ENCODE assay signal across 21 cellular contexts in the genomic region with DNA sequence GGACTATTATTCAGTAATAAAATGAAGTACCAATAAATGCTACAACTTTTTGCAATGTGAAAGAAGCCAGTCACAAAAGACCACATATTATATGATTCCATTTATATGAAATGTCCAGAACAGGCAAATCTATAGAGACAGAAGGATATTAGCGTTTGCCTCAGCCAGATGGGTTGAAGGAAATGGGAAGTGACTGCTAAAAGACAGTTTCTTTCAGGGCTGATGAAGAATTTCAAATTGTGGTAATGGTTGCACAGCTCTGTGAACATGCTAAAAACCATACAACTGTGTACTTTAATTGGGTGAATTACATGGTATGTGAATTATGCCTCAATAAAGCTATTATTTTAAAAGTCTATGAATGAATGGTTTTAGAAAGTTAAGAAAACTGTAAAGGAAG.
"Had no signal": no experiment of that assay in that cellular context is flagged by ENCODE, and none has a peak within 500 bp of the region (broad histone marks: within the 10 kb centered on the region; RNA-seq: fewer than 3 reads in every experiment).

No MANE protein-coding gene starts in this region.

- H3K9me3 ChIP-seq: ascending aorta, left ventricle myocardium inferior, prostate gland, thyroid gland, upper lobe of right lung had no signal

- H3K4me1 ChIP-seq: prostate gland, upper lobe of right lung had no signal

- H3K36me3 ChIP-seq: ascending aorta, brain microvascular endothelial cell, left ventricle myocardium inferior, prostate gland, thyroid gland, upper lobe of right lung had no signal

- H3K4me3 ChIP-seq: ascending aorta, left ventricle myocardium inferior, prostate gland, thyroid gland, upper lobe of right lung had no signal

- H3K27me3 ChIP-seq: ascending aorta, brain microvascular endothelial cell, thyroid gland, upper lobe of right lung had no signal

- ATAC-seq: natural killer cell; right cardiac atrium; stimulated activated naive CD8-positive, alpha-beta T cell treated with anti-CD3 and anti-CD28 coated beads, Interleukin-15, Interleukin-2, amounts not matched to agents 100 U/mL and 50 U/mL, for 24 hours; upper lobe of right lung had no signal

- DNase-seq: activated CD4-positive, alpha-beta T cell treated with anti-CD3 and anti-CD28 coated beads for 1 hour; activated gamma-delta T cell treated with Interleukin-2 at 50 U/mL for 16 hours; activated T-cell treated with anti-CD3 and anti-CD28 coated beads, Interleukin-2, amount 50 U/mL, for 1 hour; brain microvascular endothelial cell; caudate nucleus; effector CD4-positive, alpha-beta T cell; erythroblast; foreskin fibroblast; kidney glomerular epithelial cell; left ventricle myocardium inferior; mammary epithelial cell; midbrain; natural killer cell; right cardiac atrium; stimulated activated CD4-positive, alpha-beta T cell treated with anti-CD3 and anti-CD28 coated beads, Interleukin-12 subunit alpha, Interleukin-12 subunit beta, amount 100 ng/mL, for 4 hours; stimulated activated CD4-positive, alpha-beta T cell treated with anti-CD3 and anti-CD28 coated beads, Interleukin-4, amount 100 ng/mL, for 4 hours; stimulated activated naive CD8-positive, alpha-beta T cell treated with anti-CD3 and anti-CD28 coated beads, Interleukin-15, Interleukin-2, amounts not matched to agents 100 U/mL and 50 U/mL, for 24 hours; thyroid gland; upper lobe of right lung had no signal

- H3K27ac ChIP-seq: ascending aorta, brain microvascular endothelial cell, left ventricle myocardium inferior, prostate gland, thyroid gland, upper lobe of right lung had no signal
